2 cellular contexts compared by ENCODE assay signal in genomic region chr13:112724788-112725345, GRCh38.
TF ChIP-seq lines count a peak whose summit lies in the region.

No MANE protein-coding gene starts in this region.

TF ChIP-seq in IMR-90, 13 proteins besides CTCF, POLR2A, EP300 and RAD21:
- TF ChIP-seq MXI1 (IDR thresholded peaks at IDR 0.05; ENCODE audit: borderline replicate concordance, low read depth, low read length), result no peak
- no peak for TF ChIP-seq RCOR1 (IDR thresholded peaks at IDR 0.05; ENCODE audit: insufficient replicate concordance, low read length)
- TF ChIP-seq CHD1 (IDR thresholded peaks at IDR 0.05; ENCODE audit: low read depth, low read length), result no peak
- TF ChIP-seq, protein P1, sequence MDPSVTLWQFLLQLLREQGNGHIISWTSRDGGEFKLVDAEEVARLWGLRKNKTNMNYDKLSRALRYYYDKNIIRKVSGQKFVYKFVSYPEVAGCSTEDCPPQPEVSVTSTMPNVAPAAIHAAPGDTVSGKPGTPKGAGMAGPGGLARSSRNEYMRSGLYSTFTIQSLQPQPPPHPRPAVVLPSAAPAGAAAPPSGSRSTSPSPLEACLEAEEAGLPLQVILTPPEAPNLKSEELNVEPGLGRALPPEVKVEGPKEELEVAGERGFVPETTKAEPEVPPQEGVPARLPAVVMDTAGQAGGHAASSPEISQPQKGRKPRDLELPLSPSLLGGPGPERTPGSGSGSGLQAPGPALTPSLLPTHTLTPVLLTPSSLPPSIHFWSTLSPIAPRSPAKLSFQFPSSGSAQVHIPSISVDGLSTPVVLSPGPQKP (IDR thresholded peaks at IDR 0.05; ENCODE audit: borderline replicate concordance, low read depth, low read length), result no peak
- no peak for TF ChIP-seq MAFK (IDR thresholded peaks at IDR 0.05; ENCODE audit: low read depth, low read length)
- no peak for TF ChIP-seq CEBPB (IDR thresholded peaks at IDR 0.05; ENCODE audit: low read depth, low read length)
- no peak for TF ChIP-seq MAZ (IDR thresholded peaks at IDR 0.05; ENCODE audit: borderline replicate concordance, low read depth, low read length)
- TF ChIP-seq FOS (IDR thresholded peaks at IDR 0.05; ENCODE audit: low read depth, low read length), result no peak
- TF ChIP-seq RFX5 (IDR thresholded peaks at IDR 0.05; ENCODE audit: low read depth, low read length), result no peak
- no peak for TF ChIP-seq SMC3 (IDR thresholded peaks at IDR 0.05; ENCODE audit: low read depth, low read length)
- TF ChIP-seq, protein P2, sequence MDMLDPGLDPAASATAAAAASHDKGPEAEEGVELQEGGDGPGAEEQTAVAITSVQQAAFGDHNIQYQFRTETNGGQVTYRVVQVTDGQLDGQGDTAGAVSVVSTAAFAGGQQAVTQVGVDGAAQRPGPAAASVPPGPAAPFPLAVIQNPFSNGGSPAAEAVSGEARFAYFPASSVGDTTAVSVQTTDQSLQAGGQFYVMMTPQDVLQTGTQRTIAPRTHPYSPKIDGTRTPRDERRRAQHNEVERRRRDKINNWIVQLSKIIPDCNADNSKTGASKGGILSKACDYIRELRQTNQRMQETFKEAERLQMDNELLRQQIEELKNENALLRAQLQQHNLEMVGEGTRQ (IDR thresholded peaks at IDR 0.05; ENCODE audit: low read depth, low read length), result no peak
- no peak for TF ChIP-seq BHLHE40 (IDR thresholded peaks at IDR 0.05; ENCODE audit: low read depth, low read length)
- TF ChIP-seq NFE2L2 (IDR thresholded peaks at IDR 0.05; ENCODE audit: low read depth, low read length), result no peak
TF ChIP-seq in IMR-90: peak in this region for 0.

TF ChIP-seq in H1, 55 proteins besides CTCF, POLR2A, EP300 and RAD21:
- no peak for TF ChIP-seq EGR1 (IDR thresholded peaks at IDR 0.05; ENCODE audit: borderline replicate concordance, low read depth, low read length)
- no peak for TF ChIP-seq SUZ12 (IDR thresholded peaks at IDR 0.05; ENCODE audit: low read length)
- TF ChIP-seq SIN3A (conservative IDR thresholded peaks at IDR 0.05 in 1 of 2, IDR thresholded peaks at IDR 0.05 in 1 of 2; ENCODE audit: low read depth in 1 of 2, low read length in 2 of 2), result no peak
- TF ChIP-seq TEAD4 (IDR thresholded peaks at IDR 0.05; ENCODE audit: low read depth, low read length), result no peak
- TF ChIP-seq SP4 (IDR thresholded peaks at IDR 0.05; ENCODE audit: low read length), result no peak
- no peak for TF ChIP-seq SP2 (IDR thresholded peaks at IDR 0.05; ENCODE audit: low read length)
- TF ChIP-seq NRF1 (IDR thresholded peaks at IDR 0.05; ENCODE audit: low read depth, low read length), result no peak
- TF ChIP-seq, protein P3, sequence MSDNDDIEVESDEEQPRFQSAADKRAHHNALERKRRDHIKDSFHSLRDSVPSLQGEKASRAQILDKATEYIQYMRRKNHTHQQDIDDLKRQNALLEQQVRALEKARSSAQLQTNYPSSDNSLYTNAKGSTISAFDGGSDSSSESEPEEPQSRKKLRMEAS (IDR thresholded peaks at IDR 0.05), result no peak
- TF ChIP-seq CBX5 (IDR thresholded peaks at IDR 0.05; ENCODE audit: low read depth, low read length), result no peak
- TF ChIP-seq BCL11A (IDR thresholded peaks at IDR 0.05; ENCODE audit: low read depth in 2 of 2, low read length in 2 of 2), result no peak
- TF ChIP-seq E2F6 (IDR thresholded peaks at IDR 0.05), result no peak
- TF ChIP-seq HDAC6 (IDR thresholded peaks at IDR 0.05; ENCODE audit: low read depth, low read length), result no peak
- no peak for TF ChIP-seq YY1 (IDR thresholded peaks at IDR 0.05; ENCODE audit: low read depth, low read length)
- TF ChIP-seq ASH2L (IDR thresholded peaks at IDR 0.05; ENCODE audit: low read length), result no peak
- TF ChIP-seq CTBP2 (IDR thresholded peaks at IDR 0.05; ENCODE audit: borderline replicate concordance, insufficient read depth, insufficient read length, low read length), result no peak
- TF ChIP-seq GABPA (IDR thresholded peaks at IDR 0.05; ENCODE audit: borderline replicate concordance, insufficient read depth, low read length), result no peak
- TF ChIP-seq TCF12 (IDR thresholded peaks at IDR 0.05; ENCODE audit: low read depth, low read length), result no peak
